1 cellular context compared by ENCODE assay signal in the genomic region with DNA sequence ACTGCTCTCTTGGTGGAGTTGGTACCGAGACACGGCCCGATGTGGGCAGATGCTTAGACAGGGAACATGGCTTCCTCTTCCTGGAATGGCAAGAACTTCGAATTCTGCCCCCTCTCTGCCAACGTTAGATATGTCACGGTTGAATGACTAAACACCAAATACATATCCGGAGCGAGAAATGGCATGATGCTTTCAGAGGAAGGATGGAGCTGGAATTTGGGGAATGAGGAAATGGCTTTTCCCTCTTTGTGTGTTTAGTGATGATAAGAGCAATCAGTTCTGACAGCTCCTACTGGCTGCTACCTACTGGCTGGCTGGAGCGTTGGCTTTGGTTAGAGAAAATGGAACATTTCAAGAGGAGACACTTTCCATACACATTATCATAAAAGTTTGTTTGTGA.
A peak's percentile ranks its signal among the peaks of the same experiment; 100 is the strongest.
TF ChIP-seq lines count a peak whose summit lies in the region.

No MANE protein-coding gene starts in this region.

TF ChIP-seq in K562, 482 proteins besides CTCF, POLR2A, EP300 and RAD21 (continued from another document and continues in another):
- TF ChIP-seq, protein P1, sequence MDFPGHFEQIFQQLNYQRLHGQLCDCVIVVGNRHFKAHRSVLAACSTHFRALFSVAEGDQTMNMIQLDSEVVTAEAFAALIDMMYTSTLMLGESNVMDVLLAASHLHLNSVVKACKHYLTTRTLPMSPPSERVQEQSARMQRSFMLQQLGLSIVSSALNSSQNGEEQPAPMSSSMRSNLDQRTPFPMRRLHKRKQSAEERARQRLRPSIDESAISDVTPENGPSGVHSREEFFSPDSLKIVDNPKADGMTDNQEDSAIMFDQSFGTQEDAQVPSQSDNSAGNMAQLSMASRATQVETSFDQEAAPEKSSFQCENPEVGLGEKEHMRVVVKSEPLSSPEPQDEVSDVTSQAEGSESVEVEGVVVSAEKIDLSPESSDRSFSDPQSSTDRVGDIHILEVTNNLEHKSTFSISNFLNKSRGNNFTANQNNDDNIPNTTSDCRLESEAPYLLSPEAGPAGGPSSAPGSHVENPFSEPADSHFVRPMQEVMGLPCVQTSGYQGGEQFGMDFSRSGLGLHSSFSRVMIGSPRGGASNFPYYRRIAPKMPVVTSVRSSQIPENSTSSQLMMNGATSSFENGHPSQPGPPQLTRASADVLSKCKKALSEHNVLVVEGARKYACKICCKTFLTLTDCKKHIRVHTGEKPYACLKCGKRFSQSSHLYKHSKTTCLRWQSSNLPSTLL (IDR thresholded peaks at IDR 0.05): no peak
- TF ChIP-seq ZC3H4 (CRISPR knock-in tag; IDR thresholded peaks at IDR 0.05; ENCODE audit: borderline replicate concordance): no peak
- TF ChIP-seq ZNF445 (CRISPR knock-in tag; IDR thresholded peaks at IDR 0.05; ENCODE audit: low read depth): no peak
- peak; percentile 87 for TF ChIP-seq CBFA2T3 (IDR thresholded peaks at IDR 0.05)
- TF ChIP-seq SETDB1 (IDR thresholded peaks at IDR 0.05; ENCODE audit: low read length): no peak
- TF ChIP-seq, protein P2, sequence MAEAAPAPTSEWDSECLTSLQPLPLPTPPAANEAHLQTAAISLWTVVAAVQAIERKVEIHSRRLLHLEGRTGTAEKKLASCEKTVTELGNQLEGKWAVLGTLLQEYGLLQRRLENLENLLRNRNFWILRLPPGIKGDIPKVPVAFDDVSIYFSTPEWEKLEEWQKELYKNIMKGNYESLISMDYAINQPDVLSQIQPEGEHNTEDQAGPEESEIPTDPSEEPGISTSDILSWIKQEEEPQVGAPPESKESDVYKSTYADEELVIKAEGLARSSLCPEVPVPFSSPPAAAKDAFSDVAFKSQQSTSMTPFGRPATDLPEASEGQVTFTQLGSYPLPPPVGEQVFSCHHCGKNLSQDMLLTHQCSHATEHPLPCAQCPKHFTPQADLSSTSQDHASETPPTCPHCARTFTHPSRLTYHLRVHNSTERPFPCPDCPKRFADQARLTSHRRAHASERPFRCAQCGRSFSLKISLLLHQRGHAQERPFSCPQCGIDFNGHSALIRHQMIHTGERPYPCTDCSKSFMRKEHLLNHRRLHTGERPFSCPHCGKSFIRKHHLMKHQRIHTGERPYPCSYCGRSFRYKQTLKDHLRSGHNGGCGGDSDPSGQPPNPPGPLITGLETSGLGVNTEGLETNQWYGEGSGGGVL (CRISPR knock-in tag; IDR thresholded peaks at IDR 0.05): no peak
- TF ChIP-seq ZNF780A (CRISPR knock-in tag; IDR thresholded peaks at IDR 0.05): no peak
- TF ChIP-seq, protein P3, sequence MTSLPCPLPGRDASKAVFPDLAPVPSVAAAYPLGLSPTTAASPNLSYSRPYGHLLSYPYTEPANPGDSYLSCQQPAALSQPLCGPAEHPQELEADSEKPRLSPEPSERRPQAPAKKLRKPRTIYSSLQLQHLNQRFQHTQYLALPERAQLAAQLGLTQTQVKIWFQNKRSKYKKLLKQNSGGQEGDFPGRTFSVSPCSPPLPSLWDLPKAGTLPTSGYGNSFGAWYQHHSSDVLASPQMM (CRISPR knock-in tag; IDR thresholded peaks at IDR 0.05): no peak
- no peak for TF ChIP-seq PRPF4 (IDR thresholded peaks at IDR 0.05; ENCODE audit: insufficient read depth, low read depth, low read length, poor library complexity, severe bottlenecking)
- no peak for TF ChIP-seq POLR3A (IDR thresholded peaks at IDR 0.05; ENCODE audit: borderline replicate concordance, extremely low read depth, insufficient read depth, insufficient read length)
- TF ChIP-seq ZEB2 (IDR thresholded peaks at IDR 0.05): no peak; the same call in 1 of the 2 replicates
- TF ChIP-seq CBX2 (IDR thresholded peaks at IDR 0.05; ENCODE audit: insufficient read depth, low read length, poor library complexity, severe bottlenecking): no peak
- TF ChIP-seq FOXM1 (IDR thresholded peaks at IDR 0.05; ENCODE audit: low read depth): peak; percentile 42; the same call in 1 of the 2 replicates
- TF ChIP-seq FOXM1 (CRISPR knock-in tag; IDR thresholded peaks at IDR 0.05; ENCODE audit: low read depth): no peak
- no peak for TF ChIP-seq NUFIP1 (IDR thresholded peaks at IDR 0.05; ENCODE audit: partially characterized antibody)
- TF ChIP-seq EP400 (IDR thresholded peaks at IDR 0.05): no peak
- TF ChIP-seq YBX1 (IDR thresholded peaks at IDR 0.05): no peak
- no peak for TF ChIP-seq SMARCA5 (IDR thresholded peaks at IDR 0.05)
- TF ChIP-seq ZFP36 (IDR thresholded peaks at IDR 0.05; ENCODE audit: low read depth, low read length, partially characterized antibody): no peak
- TF ChIP-seq KHSRP (IDR thresholded peaks at IDR 0.05): no peak
- TF ChIP-seq, protein P4, sequence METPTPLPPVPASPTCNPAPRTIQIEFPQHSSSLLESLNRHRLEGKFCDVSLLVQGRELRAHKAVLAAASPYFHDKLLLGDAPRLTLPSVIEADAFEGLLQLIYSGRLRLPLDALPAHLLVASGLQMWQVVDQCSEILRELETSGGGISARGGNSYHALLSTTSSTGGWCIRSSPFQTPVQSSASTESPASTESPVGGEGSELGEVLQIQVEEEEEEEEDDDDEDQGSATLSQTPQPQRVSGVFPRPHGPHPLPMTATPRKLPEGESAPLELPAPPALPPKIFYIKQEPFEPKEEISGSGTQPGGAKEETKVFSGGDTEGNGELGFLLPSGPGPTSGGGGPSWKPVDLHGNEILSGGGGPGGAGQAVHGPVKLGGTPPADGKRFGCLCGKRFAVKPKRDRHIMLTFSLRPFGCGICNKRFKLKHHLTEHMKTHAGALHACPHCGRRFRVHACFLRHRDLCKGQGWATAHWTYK (CRISPR knock-in tag; IDR thresholded peaks at IDR 0.05): no peak
- TF ChIP-seq ZNF316 (IDR thresholded peaks at IDR 0.05): no peak
- no peak for TF ChIP-seq POU5F1 (IDR thresholded peaks at IDR 0.05; ENCODE audit: borderline replicate concordance, low read depth, low read length, partially characterized antibody)
- no peak for TF ChIP-seq RNF2 (IDR thresholded peaks at IDR 0.05)
- TF ChIP-seq SIRT6 (IDR thresholded peaks at IDR 0.05; ENCODE audit: low read depth, low read length): no peak
- TF ChIP-seq CHD4 (IDR thresholded peaks at IDR 0.05; ENCODE audit: insufficient read depth, insufficient replicate concordance, low read depth, low read length, poor library complexity, severe bottlenecking): no peak
- no peak for TF ChIP-seq SMC3 (conservative IDR thresholded peaks at IDR 0.05; ENCODE audit: insufficient read depth, low read depth, low read length)
- TF ChIP-seq SAFB2 (IDR thresholded peaks at IDR 0.05; ENCODE audit: borderline replicate concordance, low read depth, low read length, severe bottlenecking): no peak
- peak; percentile 73 for TF ChIP-seq NCOR1 (IDR thresholded peaks at IDR 0.05)
- TF ChIP-seq, protein P5, sequence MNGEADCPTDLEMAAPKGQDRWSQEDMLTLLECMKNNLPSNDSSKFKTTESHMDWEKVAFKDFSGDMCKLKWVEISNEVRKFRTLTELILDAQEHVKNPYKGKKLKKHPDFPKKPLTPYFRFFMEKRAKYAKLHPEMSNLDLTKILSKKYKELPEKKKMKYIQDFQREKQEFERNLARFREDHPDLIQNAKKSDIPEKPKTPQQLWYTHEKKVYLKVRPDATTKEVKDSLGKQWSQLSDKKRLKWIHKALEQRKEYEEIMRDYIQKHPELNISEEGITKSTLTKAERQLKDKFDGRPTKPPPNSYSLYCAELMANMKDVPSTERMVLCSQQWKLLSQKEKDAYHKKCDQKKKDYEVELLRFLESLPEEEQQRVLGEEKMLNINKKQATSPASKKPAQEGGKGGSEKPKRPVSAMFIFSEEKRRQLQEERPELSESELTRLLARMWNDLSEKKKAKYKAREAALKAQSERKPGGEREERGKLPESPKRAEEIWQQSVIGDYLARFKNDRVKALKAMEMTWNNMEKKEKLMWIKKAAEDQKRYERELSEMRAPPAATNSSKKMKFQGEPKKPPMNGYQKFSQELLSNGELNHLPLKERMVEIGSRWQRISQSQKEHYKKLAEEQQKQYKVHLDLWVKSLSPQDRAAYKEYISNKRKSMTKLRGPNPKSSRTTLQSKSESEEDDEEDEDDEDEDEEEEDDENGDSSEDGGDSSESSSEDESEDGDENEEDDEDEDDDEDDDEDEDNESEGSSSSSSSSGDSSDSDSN (IDR thresholded peaks at IDR 0.05; ENCODE audit: borderline replicate concordance in 1 of 2, low read depth in 2 of 2, low read length in 2 of 2): no peak
- TF ChIP-seq NR2C2 (CRISPR knock-in tag; IDR thresholded peaks at IDR 0.05): no peak
- no peak for TF ChIP-seq NR2C2 (tag; IDR thresholded peaks at IDR 0.05)
- TF ChIP-seq, protein P6, sequence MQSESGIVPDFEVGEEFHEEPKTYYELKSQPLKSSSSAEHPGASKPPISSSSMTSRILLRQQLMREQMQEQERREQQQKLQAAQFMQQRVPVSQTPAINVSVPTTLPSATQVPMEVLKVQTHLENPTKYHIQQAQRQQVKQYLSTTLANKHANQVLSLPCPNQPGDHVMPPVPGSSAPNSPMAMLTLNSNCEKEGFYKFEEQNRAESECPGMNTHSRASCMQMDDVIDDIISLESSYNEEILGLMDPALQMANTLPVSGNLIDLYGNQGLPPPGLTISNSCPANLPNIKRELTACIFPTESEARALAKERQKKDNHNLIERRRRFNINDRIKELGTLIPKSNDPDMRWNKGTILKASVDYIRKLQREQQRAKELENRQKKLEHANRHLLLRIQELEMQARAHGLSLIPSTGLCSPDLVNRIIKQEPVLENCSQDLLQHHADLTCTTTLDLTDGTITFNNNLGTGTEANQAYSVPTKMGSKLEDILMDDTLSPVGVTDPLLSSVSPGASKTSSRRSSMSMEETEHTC (IDR thresholded peaks at IDR 0.05): no peak
- TF ChIP-seq, protein P7, sequence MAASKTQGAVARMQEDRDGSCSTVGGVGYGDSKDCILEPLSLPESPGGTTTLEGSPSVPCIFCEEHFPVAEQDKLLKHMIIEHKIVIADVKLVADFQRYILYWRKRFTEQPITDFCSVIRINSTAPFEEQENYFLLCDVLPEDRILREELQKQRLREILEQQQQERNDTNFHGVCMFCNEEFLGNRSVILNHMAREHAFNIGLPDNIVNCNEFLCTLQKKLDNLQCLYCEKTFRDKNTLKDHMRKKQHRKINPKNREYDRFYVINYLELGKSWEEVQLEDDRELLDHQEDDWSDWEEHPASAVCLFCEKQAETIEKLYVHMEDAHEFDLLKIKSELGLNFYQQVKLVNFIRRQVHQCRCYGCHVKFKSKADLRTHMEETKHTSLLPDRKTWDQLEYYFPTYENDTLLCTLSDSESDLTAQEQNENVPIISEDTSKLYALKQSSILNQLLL (CRISPR knock-in tag; IDR thresholded peaks at IDR 0.05; ENCODE audit: borderline replicate concordance): no peak
- TF ChIP-seq KLF10 (CRISPR knock-in tag; IDR thresholded peaks at IDR 0.05): no peak
- TF ChIP-seq NFIX (CRISPR knock-in tag; IDR thresholded peaks at IDR 0.05; ENCODE audit: low read depth): no peak
- TF ChIP-seq SP1 (CRISPR knock-in tag; IDR thresholded peaks at IDR 0.05): no peak
- no peak for TF ChIP-seq NCOA2 (IDR thresholded peaks at IDR 0.05; ENCODE audit: partially characterized antibody in 2 of 2)
- no peak for TF ChIP-seq ZNF263 (CRISPR knock-in tag; IDR thresholded peaks at IDR 0.05; ENCODE audit: borderline replicate concordance)
- TF ChIP-seq, protein P8, sequence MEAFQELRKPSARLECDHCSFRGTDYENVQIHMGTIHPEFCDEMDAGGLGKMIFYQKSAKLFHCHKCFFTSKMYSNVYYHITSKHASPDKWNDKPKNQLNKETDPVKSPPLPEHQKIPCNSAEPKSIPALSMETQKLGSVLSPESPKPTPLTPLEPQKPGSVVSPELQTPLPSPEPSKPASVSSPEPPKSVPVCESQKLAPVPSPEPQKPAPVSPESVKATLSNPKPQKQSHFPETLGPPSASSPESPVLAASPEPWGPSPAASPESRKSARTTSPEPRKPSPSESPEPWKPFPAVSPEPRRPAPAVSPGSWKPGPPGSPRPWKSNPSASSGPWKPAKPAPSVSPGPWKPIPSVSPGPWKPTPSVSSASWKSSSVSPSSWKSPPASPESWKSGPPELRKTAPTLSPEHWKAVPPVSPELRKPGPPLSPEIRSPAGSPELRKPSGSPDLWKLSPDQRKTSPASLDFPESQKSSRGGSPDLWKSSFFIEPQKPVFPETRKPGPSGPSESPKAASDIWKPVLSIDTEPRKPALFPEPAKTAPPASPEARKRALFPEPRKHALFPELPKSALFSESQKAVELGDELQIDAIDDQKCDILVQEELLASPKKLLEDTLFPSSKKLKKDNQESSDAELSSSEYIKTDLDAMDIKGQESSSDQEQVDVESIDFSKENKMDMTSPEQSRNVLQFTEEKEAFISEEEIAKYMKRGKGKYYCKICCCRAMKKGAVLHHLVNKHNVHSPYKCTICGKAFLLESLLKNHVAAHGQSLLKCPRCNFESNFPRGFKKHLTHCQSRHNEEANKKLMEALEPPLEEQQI (IDR thresholded peaks at IDR 0.05): 0 out of 2 replicates have a peak, but pooled peaks have one; percentile 43
- no peak for TF ChIP-seq ZSCAN32 (CRISPR knock-in tag; IDR thresholded peaks at IDR 0.05)
- no peak for TF ChIP-seq HDAC8 (tag; IDR thresholded peaks at IDR 0.05)
- TF ChIP-seq, protein P9, sequence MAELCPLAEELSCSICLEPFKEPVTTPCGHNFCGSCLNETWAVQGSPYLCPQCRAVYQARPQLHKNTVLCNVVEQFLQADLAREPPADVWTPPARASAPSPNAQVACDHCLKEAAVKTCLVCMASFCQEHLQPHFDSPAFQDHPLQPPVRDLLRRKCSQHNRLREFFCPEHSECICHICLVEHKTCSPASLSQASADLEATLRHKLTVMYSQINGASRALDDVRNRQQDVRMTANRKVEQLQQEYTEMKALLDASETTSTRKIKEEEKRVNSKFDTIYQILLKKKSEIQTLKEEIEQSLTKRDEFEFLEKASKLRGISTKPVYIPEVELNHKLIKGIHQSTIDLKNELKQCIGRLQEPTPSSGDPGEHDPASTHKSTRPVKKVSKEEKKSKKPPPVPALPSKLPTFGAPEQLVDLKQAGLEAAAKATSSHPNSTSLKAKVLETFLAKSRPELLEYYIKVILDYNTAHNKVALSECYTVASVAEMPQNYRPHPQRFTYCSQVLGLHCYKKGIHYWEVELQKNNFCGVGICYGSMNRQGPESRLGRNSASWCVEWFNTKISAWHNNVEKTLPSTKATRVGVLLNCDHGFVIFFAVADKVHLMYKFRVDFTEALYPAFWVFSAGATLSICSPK (IDR thresholded peaks at IDR 0.05; ENCODE audit: borderline replicate concordance): no peak
- peak; percentile 97 for TF ChIP-seq CTBP1 (IDR thresholded peaks at IDR 0.05; ENCODE audit: borderline replicate concordance)
- TF ChIP-seq TBP (optimal IDR thresholded peaks at IDR 0.05; ENCODE audit: low read depth, low read length): no peak
- TF ChIP-seq, protein P10, sequence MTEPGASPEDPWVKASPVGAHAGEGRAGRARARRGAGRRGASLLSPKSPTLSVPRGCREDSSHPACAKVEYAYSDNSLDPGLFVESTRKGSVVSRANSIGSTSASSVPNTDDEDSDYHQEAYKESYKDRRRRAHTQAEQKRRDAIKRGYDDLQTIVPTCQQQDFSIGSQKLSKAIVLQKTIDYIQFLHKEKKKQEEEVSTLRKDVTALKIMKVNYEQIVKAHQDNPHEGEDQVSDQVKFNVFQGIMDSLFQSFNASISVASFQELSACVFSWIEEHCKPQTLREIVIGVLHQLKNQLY (CRISPR knock-in tag; conservative IDR thresholded peaks at IDR 0.05): no peak
- TF ChIP-seq, protein P11, sequence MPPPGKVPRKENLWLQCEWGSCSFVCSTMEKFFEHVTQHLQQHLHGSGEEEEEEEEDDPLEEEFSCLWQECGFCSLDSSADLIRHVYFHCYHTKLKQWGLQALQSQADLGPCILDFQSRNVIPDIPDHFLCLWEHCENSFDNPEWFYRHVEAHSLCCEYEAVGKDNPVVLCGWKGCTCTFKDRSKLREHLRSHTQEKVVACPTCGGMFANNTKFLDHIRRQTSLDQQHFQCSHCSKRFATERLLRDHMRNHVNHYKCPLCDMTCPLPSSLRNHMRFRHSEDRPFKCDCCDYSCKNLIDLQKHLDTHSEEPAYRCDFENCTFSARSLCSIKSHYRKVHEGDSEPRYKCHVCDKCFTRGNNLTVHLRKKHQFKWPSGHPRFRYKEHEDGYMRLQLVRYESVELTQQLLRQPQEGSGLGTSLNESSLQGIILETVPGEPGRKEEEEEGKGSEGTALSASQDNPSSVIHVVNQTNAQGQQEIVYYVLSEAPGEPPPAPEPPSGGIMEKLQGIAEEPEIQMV (tag; conservative IDR thresholded peaks at IDR 0.05; ENCODE audit: low read depth): no peak
- no peak for TF ChIP-seq NFXL1 (CRISPR knock-in tag; IDR thresholded peaks at IDR 0.05)
- TF ChIP-seq MYNN (IDR thresholded peaks at IDR 0.05): no peak
- no peak for TF ChIP-seq MYNN (CRISPR knock-in tag; IDR thresholded peaks at IDR 0.05)
